ENCODE assay signal across 8 cellular contexts in the genomic region with DNA sequence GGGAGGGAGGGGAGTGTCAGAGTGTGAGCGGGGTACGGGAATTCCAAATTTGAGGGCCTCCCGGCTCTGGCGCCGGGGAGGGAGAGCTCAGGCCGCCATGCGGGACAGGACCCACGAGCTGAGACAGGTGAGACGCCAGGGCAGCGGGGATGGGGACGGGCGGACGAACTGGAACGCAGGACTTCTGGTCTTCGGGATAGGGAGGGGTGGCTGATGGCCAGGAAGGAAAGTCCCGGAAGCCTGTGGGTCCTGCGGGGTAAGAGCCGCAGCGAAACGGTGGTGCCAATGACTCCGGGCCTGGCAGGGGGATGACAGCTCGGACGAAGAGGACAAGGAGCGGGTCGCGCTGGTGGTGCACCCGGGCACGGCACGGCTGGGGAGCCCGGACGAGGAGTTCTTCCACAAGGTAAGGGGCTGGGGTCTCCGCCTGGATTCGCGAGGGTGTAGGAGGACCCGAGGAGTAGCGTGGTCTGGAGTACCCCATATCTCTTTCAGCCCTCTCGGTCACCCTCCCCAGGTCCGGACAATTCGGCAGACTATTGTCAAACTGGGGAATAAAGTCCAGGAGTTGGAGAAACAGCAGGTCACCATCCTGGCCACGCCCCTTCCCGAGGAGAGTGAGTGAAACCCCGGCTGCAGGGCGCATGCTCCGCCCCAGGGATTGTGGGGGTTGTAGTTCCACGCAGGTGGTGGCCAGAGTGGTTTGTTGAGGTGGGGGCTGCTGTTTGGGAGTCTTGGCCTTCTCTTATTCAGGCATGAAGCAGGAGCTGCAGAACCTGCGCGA. TPM values are rescaled to one million over a fixed set of nuclear protein-coding genes. Genes with fewer than 3 reads are reported as not detected.
DNase-seq lines count a peak whose midpoint lies in the region; ATAC-seq lines count a peak whose summit lies in the region.

No MANE protein-coding gene starts in this region.

- peak overlapping the region; percentile 95 to 99 (median 96) for H3K4me3 Mint-ChIP-seq in CD4-positive, CD25-positive, alpha-beta regulatory T cell
- H3K4me3 Mint-ChIP-seq in activated CD8-positive, alpha-beta memory T cell treated with anti-CD3 and anti-CD28 coated beads, Interleukin-2, amount 10 ng/mL, durations not matched to agents 7 days and 5 days = peak overlapping the region; percentile 93

- peak; percentile 79 to 89 (median 83) for DNase-seq in CD4-positive, CD25-positive, alpha-beta regulatory T cell
- peak; percentile 98 for DNase-seq in HPDE6-E6E7 (ENCODE audit: extremely low spot score)
- peak; percentile 87 for DNase-seq in NK-92 treated with Interleukin-12 subunit alpha and Interleukin-12 subunit beta, amount 100 ng/mL, for 24 hours (lab: John Stamatoyannopoulos, UW)
- peak; percentile 94 for DNase-seq in activated CD8-positive, alpha-beta memory T cell treated with anti-CD3 and anti-CD28 coated beads, Interleukin-2, amount 10 ng/mL, durations not matched to agents 7 days and 5 days
- peak; percentile 77 for DNase-seq in stimulated activated CD8-positive, alpha-beta memory T cell treated with anti-CD3 and anti-CD28 coated beads, Interleukin-15, amount 100 ng/mL, for 1 hour (ENCODE audit: low read depth)

- no peaks in the 10 kb centered on the region for H3K27me3 ChIP-seq in CD4-positive, CD25-positive, alpha-beta regulatory T cell (ENCODE audit: control insufficient read depth, insufficient read depth, low read length)
- no peaks in the 10 kb centered on the region for H3K27me3 ChIP-seq in endocrine pancreas (ENCODE audit: control insufficient read depth, insufficient read depth, low read length)

- 1% methylated on average over 37 to 40 of the region's 47 CpGs for WGBS in mesodermal cell (ENCODE audit: insufficient coverage in 2 of 2), 2 experiments

- H3K9me3 ChIP-seq in CD4-positive, CD25-positive, alpha-beta regulatory T cell (ENCODE audit: control insufficient read depth in 2 of 2, low read length in 2 of 2) = no peaks in the 10 kb centered on the region
- H3K9me3 ChIP-seq in endocrine pancreas (ENCODE audit: control insufficient read depth, low read length) (no peaks in the 10 kb centered on the region), mesodermal cell (ENCODE audit: control insufficient read depth, low read length) (no peaks in the 10 kb centered on the region)

- peaks cover 9% of the 10 kb centered on the region for H3K36me3 Mint-ChIP-seq in CD4-positive, CD25-positive, alpha-beta regulatory T cell
- H3K36me3 Mint-ChIP-seq in activated CD8-positive, alpha-beta memory T cell treated with anti-CD3 and anti-CD28 coated beads, Interleukin-2, amount 10 ng/mL, durations not matched to agents 7 days and 5 days = peaks cover 14% of the 10 kb centered on the region

- peak overlapping the region; percentile 86 for H3K4me3 ChIP-seq in CD4-positive, CD25-positive, alpha-beta regulatory T cell (ENCODE audit: low read depth, low read length)
- H3K4me3 ChIP-seq in endocrine pancreas (ENCODE audit: control insufficient read depth, insufficient read depth, low read length) (peak overlapping the region; percentile 48), mesodermal cell (ENCODE audit: extremely low read depth, insufficient read depth, low read length, poor library complexity, severe bottlenecking) (peak overlapping the region; percentile 99)

- ATAC-seq in CD4-positive, CD25-positive, alpha-beta regulatory T cell (ENCODE audit: low read depth in 2 of 2) = peak; percentile 32 to 47
- peak; percentile 45 for ATAC-seq in GM19397 (IDR thresholded peaks at IDR 0.05; ENCODE audit: unreplicated experiment)
- ATAC-seq in activated CD8-positive, alpha-beta memory T cell treated with anti-CD3 and anti-CD28 coated beads, Interleukin-2, amount 10 ng/mL, durations not matched to agents 7 days and 5 days = peak; percentile 43

- H3K4me1 Mint-ChIP-seq in CD4-positive, CD25-positive, alpha-beta regulatory T cell = peaks cover 0 to 29% (median 14%) of the 10 kb centered on the region in 4 donors
- peaks cover 27% of the 10 kb centered on the region for H3K4me1 Mint-ChIP-seq in activated CD8-positive, alpha-beta memory T cell treated with anti-CD3 and anti-CD28 coated beads, Interleukin-2, amount 10 ng/mL, durations not matched to agents 7 days and 5 days

- H3K27me3 Mint-ChIP-seq in CD4-positive, CD25-positive, alpha-beta regulatory T cell = no peaks in the 10 kb centered on the region
- peaks cover 3% of the 10 kb centered on the region for H3K27me3 Mint-ChIP-seq in activated CD8-positive, alpha-beta memory T cell treated with anti-CD3 and anti-CD28 coated beads, Interleukin-2, amount 10 ng/mL, durations not matched to agents 7 days and 5 days

- H3K27ac Mint-ChIP-seq in CD4-positive, CD25-positive, alpha-beta regulatory T cell = peak overlapping the region in 2 of 3 donors; percentile 97 to 98
- H3K27ac Mint-ChIP-seq in activated CD8-positive, alpha-beta memory T cell treated with anti-CD3 and anti-CD28 coated beads, Interleukin-2, amount 10 ng/mL, durations not matched to agents 7 days and 5 days = peak overlapping the region; percentile 92

- CTCF ChIA-PET in activated CD8-positive, alpha-beta memory T cell treated with anti-CD3 and anti-CD28 coated beads, Interleukin-2, amount 10 ng/mL, durations not matched to agents 7 days and 5 days (lab: Charles Lee) = interaction anchor here (0.6 to 1.6 kb wide), 5 partner anchors 24 to 111 kb away, joined by 3 to 6 read pairs (median 3); partner anchors contain the start of genes ZNF646 and ZNF668

- H3K9me3 Mint-ChIP-seq in CD4-positive, CD25-positive, alpha-beta regulatory T cell = no peaks in the 10 kb centered on the region
- no peaks in the 10 kb centered on the region for H3K9me3 Mint-ChIP-seq in activated CD8-positive, alpha-beta memory T cell treated with anti-CD3 and anti-CD28 coated beads, Interleukin-2, amount 10 ng/mL, durations not matched to agents 7 days and 5 days (ENCODE audit: low read depth)

- H3K4me1 ChIP-seq in CD4-positive, CD25-positive, alpha-beta regulatory T cell (ENCODE audit: control insufficient read depth, insufficient read depth, low read length, poor library complexity, severe bottlenecking) = peaks cover 14% of the 10 kb centered on the region
- H3K4me1 ChIP-seq in endocrine pancreas (ENCODE audit: control insufficient read depth, insufficient read depth, low read length) (no peaks in the 10 kb centered on the region), mesodermal cell (ENCODE audit: control insufficient read depth, insufficient read depth, low read length, poor library complexity, severe bottlenecking) (peaks cover 10% of the 10 kb centered on the region)

- peaks cover 13% of the 10 kb centered on the region for H3K36me3 ChIP-seq in CD4-positive, CD25-positive, alpha-beta regulatory T cell (ENCODE audit: control insufficient read depth, insufficient read depth, low read length)
- H3K36me3 ChIP-seq in endocrine pancreas (ENCODE audit: control insufficient read depth, insufficient read depth, low read length) (no peaks in the 10 kb centered on the region), mesodermal cell (ENCODE audit: control insufficient read depth, insufficient read depth, low read length) (peaks cover 26% of the 10 kb centered on the region)

- H3K27ac ChIP-seq in CD4-positive, CD25-positive, alpha-beta regulatory T cell (ENCODE audit: insufficient read depth, low read length, poor library complexity, severe bottlenecking) = peak overlapping the region; percentile 93
- no peak overlapping the region for H3K27ac ChIP-seq in mesodermal cell (ENCODE audit: low read depth, low read length, severe bottlenecking)

- H3K9ac ChIP-seq in endocrine pancreas (ENCODE audit: control insufficient read depth, insufficient read depth, low read length) = peak overlapping the region; percentile 86

RNA-seq across cellular contexts. Expression of gene STX4, which starts 0.5 kb away (rescaled TPM):
- 80.7 TPM for total RNA-seq in CD4-positive, CD25-positive, alpha-beta regulatory T cell
- 10 to 100 TPM; 19.1 to 28.0 (median 25.0) TPM for polyA plus RNA-seq in CD4-positive, CD25-positive, alpha-beta regulatory T cell
- total RNA-seq in activated CD8-positive, alpha-beta memory T cell treated with anti-CD3 and anti-CD28 coated beads, Interleukin-2, amount 10 ng/mL, durations not matched to agents 7 days and 5 days = 10 to 100 TPM; 60.0 to 75.6 TPM
- polyA plus RNA-seq in mesodermal cell (2013, experiment 1 of 2) = 42.8 TPM
- 30.5 TPM for polyA plus RNA-seq in mesodermal cell (2013, experiment 2 of 2)

RNA-seq across cellular contexts. Expression of gene STX1B, which starts 23.5 kb away (rescaled TPM):
- 0.74 TPM for total RNA-seq in CD4-positive, CD25-positive, alpha-beta regulatory T cell
- polyA plus RNA-seq in CD4-positive, CD25-positive, alpha-beta regulatory T cell = not detected
- 1 to 10 TPM; 3.5 to 3.6 TPM for total RNA-seq in activated CD8-positive, alpha-beta memory T cell treated with anti-CD3 and anti-CD28 coated beads, Interleukin-2, amount 10 ng/mL, durations not matched to agents 7 days and 5 days
- polyA plus RNA-seq in mesodermal cell (2013, experiment 1 of 2) = 4.6 TPM
- 4.8 TPM for polyA plus RNA-seq in mesodermal cell (2013, experiment 2 of 2)

RNA-seq across cellular contexts. Expression of gene ZNF668, which starts 40.1 kb away (rescaled TPM):
- 16.8 TPM for total RNA-seq in CD4-positive, CD25-positive, alpha-beta regulatory T cell
- 10 to 100 TPM in 1 of 4 donors, 1 to 10 TPM in 3; 6.4 to 15.8 (median 7.6) TPM for polyA plus RNA-seq in CD4-positive, CD25-positive, alpha-beta regulatory T cell
- 10 to 100 TPM; 18.0 to 20.5 TPM for total RNA-seq in activated CD8-positive, alpha-beta memory T cell treated with anti-CD3 and anti-CD28 coated beads, Interleukin-2, amount 10 ng/mL, durations not matched to agents 7 days and 5 days
- polyA plus RNA-seq in mesodermal cell (2013, experiment 1 of 2) = 8.4 TPM
- 5.4 TPM for polyA plus RNA-seq in mesodermal cell (2013, experiment 2 of 2)

RNA-seq across cellular contexts. Expression of gene ZNF646, which starts 40.3 kb away (rescaled TPM):
- total RNA-seq in CD4-positive, CD25-positive, alpha-beta regulatory T cell = 23.4 TPM
- polyA plus RNA-seq in CD4-positive, CD25-positive, alpha-beta regulatory T cell = 1 to 10 TPM; 2.2 to 5.5 (median 3.4) TPM
- 10 to 100 TPM; 31.8 to 37.7 TPM for total RNA-seq in activated CD8-positive, alpha-beta memory T cell treated with anti-CD3 and anti-CD28 coated beads, Interleukin-2, amount 10 ng/mL, durations not matched to agents 7 days and 5 days
- 12.7 TPM for polyA plus RNA-seq in mesodermal cell (2013, experiment 1 of 2)
- 10.5 TPM for polyA plus RNA-seq in mesodermal cell (2013, experiment 2 of 2)

RNA-seq across cellular contexts. Expression of gene HSD3B7, which starts 48.9 kb away (rescaled TPM):
- total RNA-seq in CD4-positive, CD25-positive, alpha-beta regulatory T cell = not detected
- polyA plus RNA-seq in CD4-positive, CD25-positive, alpha-beta regulatory T cell = under 1 TPM in 2 of 4 donors, not detected in 2; 0.07 to 0.31 TPM
- 1 to 10 TPM; 6.6 to 9.7 TPM for total RNA-seq in activated CD8-positive, alpha-beta memory T cell treated with anti-CD3 and anti-CD28 coated beads, Interleukin-2, amount 10 ng/mL, durations not matched to agents 7 days and 5 days
- 2.4 TPM for polyA plus RNA-seq in mesodermal cell (2013, experiment 1 of 2)
- polyA plus RNA-seq in mesodermal cell (2013, experiment 2 of 2) = 1.6 TPM

Comparison
In these comparisons a context has a peak if more than half of its experiments do, and no peak if none do; other contexts are left out.
1. H3K4me3 ChIP-seq: peak in every context shown above with its lines; median percentile 99 in mesodermal cell; 86 in CD4-positive, CD25-positive, alpha-beta regulatory T cell; 48 in endocrine pancreas.